ENCODE assay signal across 2 cellular contexts in genomic region chr19:40702337-40703012, GRCh38.
TF ChIP-seq lines count a peak whose summit lies in the region.

No MANE protein-coding gene starts in this region.

TF ChIP-seq in WTC11, 78 proteins besides CTCF, POLR2A, EP300 and RAD21:
- no peak for TF ChIP-seq ERG (CRISPR knock-in tag; IDR thresholded peaks at IDR 0.05)
- no peak for TF ChIP-seq SOX15 (CRISPR knock-in tag; IDR thresholded peaks at IDR 0.05)
- TF ChIP-seq ZNF317 (CRISPR knock-in tag; IDR thresholded peaks at IDR 0.05; ENCODE audit: borderline replicate concordance, low read depth): no peak
- no peak for TF ChIP-seq RORB (CRISPR knock-in tag; IDR thresholded peaks at IDR 0.05)
- no peak for TF ChIP-seq KAT7 (CRISPR knock-in tag; IDR thresholded peaks at IDR 0.05; ENCODE audit: borderline replicate concordance)
- no peak for TF ChIP-seq ESRRA (CRISPR knock-in tag; IDR thresholded peaks at IDR 0.05; ENCODE audit: borderline replicate concordance)
- no peak for TF ChIP-seq PRDM15 (CRISPR knock-in tag; IDR thresholded peaks at IDR 0.05)
- TF ChIP-seq ETV6 (CRISPR knock-in tag; IDR thresholded peaks at IDR 0.05): no peak
- TF ChIP-seq NR3C1 (CRISPR knock-in tag; conservative IDR thresholded peaks at IDR 0.05; ENCODE audit: low read depth): no peak
- no peak for TF ChIP-seq TCF7 (CRISPR knock-in tag; IDR thresholded peaks at IDR 0.05; ENCODE audit: low read depth)
- TF ChIP-seq SP1 (CRISPR knock-in tag; conservative IDR thresholded peaks at IDR 0.05): no peak
- TF ChIP-seq MLX (CRISPR knock-in tag; IDR thresholded peaks at IDR 0.05): no peak
- TF ChIP-seq GRHL2 (CRISPR knock-in tag; IDR thresholded peaks at IDR 0.05; ENCODE audit: insufficient replicate concordance, severe bottlenecking): no peak
- no peak for TF ChIP-seq ZBTB21 (CRISPR knock-in tag; IDR thresholded peaks at IDR 0.05; ENCODE audit: borderline replicate concordance)
- no peak for TF ChIP-seq ZNF219 (CRISPR knock-in tag; IDR thresholded peaks at IDR 0.05; ENCODE audit: borderline replicate concordance)

TF ChIP-seq in SK-N-SH, 30 proteins besides CTCF, POLR2A, EP300 and RAD21 (continued from another document):
- TF ChIP-seq REST (IDR thresholded peaks at IDR 0.05; ENCODE audit: low read depth, low read length) (no peak), GABPA (IDR thresholded peaks at IDR 0.05; ENCODE audit: low read depth) (no peak), FOXM1 (IDR thresholded peaks at IDR 0.05; ENCODE audit: low read depth) (no peak), TCF12 (IDR thresholded peaks at IDR 0.05) (no peak), NRF1 (IDR thresholded peaks at IDR 0.05; ENCODE audit: low read depth, low read length) (no peak), MEF2A (IDR thresholded peaks at IDR 0.05; ENCODE audit: borderline replicate concordance, low read depth) (no peak), EZH2phosphoT487 (IDR thresholded peaks at IDR 0.05; ENCODE audit: borderline replicate concordance, low read depth) (no peak), IRF3 (IDR thresholded peaks at IDR 0.05; ENCODE audit: low read depth, low read length) (no peak), ZBTB33 (IDR thresholded peaks at IDR 0.05; ENCODE audit: borderline replicate concordance, low read depth) (no peak), PBX3 (IDR thresholded peaks at IDR 0.05) (no peak)
